10 cellular contexts compared by ENCODE assay signal in genomic region chr5:114055810-114056476, GRCh38.
DNase-seq lines count a peak whose midpoint lies in the region; ATAC-seq and TF ChIP-seq lines count a peak whose summit lies in the region.
"Had no signal": no experiment of that assay in that cellular context is flagged by ENCODE, and none has a peak within 500 bp of the region (broad histone marks: within the 10 kb centered on the region; RNA-seq: fewer than 3 reads in every experiment).

No MANE protein-coding gene starts in this region.

- no peaks in the 10 kb centered on the region for H3F3A ChIP-seq in GM23248 (ENCODE audit: insufficient read depth)

- no peaks in the 10 kb centered on the region for H4K20me1 ChIP-seq in GM23248 (ENCODE audit: insufficient read depth)

- peak overlapping the region; percentile 88 to 91 (median 89) for H3K4me3 Mint-ChIP-seq in brain
- H3K4me3 Mint-ChIP-seq: IgD-negative memory B cell had no signal

- H3K9me3 ChIP-seq in GM23248 (ENCODE audit: low read depth) (no peaks in the 10 kb centered on the region), iPS-18a (ENCODE audit: control insufficient read depth, low read depth, low read length) (no peaks in the 10 kb centered on the region), sigmoid colon (no peaks in the 10 kb centered on the region)

- no peaks in the 10 kb centered on the region for H3K9me3 Mint-ChIP-seq in brain
- H3K9me3 Mint-ChIP-seq: IgD-negative memory B cell had no signal

- H3K9me2 ChIP-seq in GM23248 (ENCODE audit: insufficient read depth) = no peaks in the 10 kb centered on the region

- no peaks in the 10 kb centered on the region for H3K36me3 ChIP-seq in GM23248 (ENCODE audit: low read depth)
- no peaks in the 10 kb centered on the region for H3K36me3 ChIP-seq in iPS-18a (ENCODE audit: control insufficient read depth, low read depth, low read length)
- H3K36me3 ChIP-seq in sigmoid colon = no peaks in the 10 kb centered on the region

- 0 out of 2 replicates have a peak overlapping the region, but pooled peaks have one; percentile 24 for H2AFZ ChIP-seq in GM23248

- H3K27ac Mint-ChIP-seq in brain = peak overlapping the region in 3 of 5 experiments; percentile 18 to 80 (median 56)
- H3K27ac Mint-ChIP-seq: IgD-negative memory B cell had no signal

- DNase-seq in GM23248 = no peak
- no peak for DNase-seq in sigmoid colon
- DNase-seq in islet precursor cell = no peak
- DNase-seq in effector CD4-positive, alpha-beta T cell = no peak
- DNase-seq: GF-D8 had no signal

- H3K9ac ChIP-seq in GM23248 (no peak overlapping the region), iPS-18a (ENCODE audit: low read length) (peak overlapping the region; percentile 50)

- TF ChIP-seq CTCF in brain (conservative IDR thresholded peaks at IDR 0.05) = no peak
- no peak for TF ChIP-seq CTCF in sigmoid colon (IDR thresholded peaks at IDR 0.05)

- peak overlapping the region; percentile 42; the same call in 1 of the 2 replicates for H3K4me3 ChIP-seq in GM23248
- H3K4me3 ChIP-seq in iPS-18a (ENCODE audit: low read length) = peak overlapping the region; percentile 76
- peak overlapping the region; percentile 28 to 56 (median 52) for H3K4me3 ChIP-seq in sigmoid colon

- intact Hi-C loops in sigmoid colon (cut with DNase I) = no loop called here

- H3K4me2 ChIP-seq in GM23248 (ENCODE audit: unreplicated experiment) = no peak overlapping the region

- H3K27ac ChIP-seq in GM23248 (no peak overlapping the region), iPS-18a (ENCODE audit: low read length) (no peak overlapping the region), sigmoid colon (peak overlapping the region; percentile 25 to 72 (median 64))

- H3K4me1 ChIP-seq in GM23248 (ENCODE audit: insufficient read depth) (no peaks in the 10 kb centered on the region), iPS-18a (ENCODE audit: control insufficient read depth, low read depth, low read length) (peaks cover 17% of the 10 kb centered on the region), sigmoid colon (peaks cover 0 to 43% (median 30%) of the 10 kb centered on the region in 4 donors)

- ATAC-seq in GM18909 (IDR thresholded peaks at IDR 0.05; ENCODE audit: poor library complexity, unreplicated experiment) = no peak
- ATAC-seq in HG02885 (IDR thresholded peaks at IDR 0.05; ENCODE audit: poor library complexity, unreplicated experiment) = no peak

- 10 to 11% methylated on average over 45 of the region's 45 CpGs for WGBS in GM23248 (ENCODE audit: low coverage in 1 of 2, low lambda C conversion rate in 2 of 2, missing lambda C conversion rate in 2 of 2), 2 experiments
- 4 to 8% methylated on average over 45 of the region's 45 CpGs for WGBS in sigmoid colon, 2 donors

- TF ChIP-seq EP300 in sigmoid colon (IDR thresholded peaks at IDR 0.05) = no peak

- in situ Hi-C loops in GM23248 (cut with MboI) = no loop called here

- H3K27me3 Mint-ChIP-seq in brain = peaks cover 26% of the 10 kb centered on the region

- TF ChIP-seq POLR2A in sigmoid colon (IDR thresholded peaks at IDR 0.05) = no peak

- no peaks in the 10 kb centered on the region for H3K36me3 Mint-ChIP-seq in brain

- H3K79me2 ChIP-seq in GM23248 (ENCODE audit: insufficient read depth) = no peaks in the 10 kb centered on the region

- peaks cover 32% of the 10 kb centered on the region for H3K27me3 ChIP-seq in GM23248 (replicated peaks; ENCODE audit: insufficient read depth)
- H3K27me3 ChIP-seq in iPS-18a (ENCODE audit: control insufficient read depth, insufficient read depth, low read length) = peaks cover 44% of the 10 kb centered on the region
- no peaks in the 10 kb centered on the region for H3K27me3 ChIP-seq in sigmoid colon

- peaks cover 24% of the 10 kb centered on the region for H3K4me1 Mint-ChIP-seq in brain
- H3K4me1 Mint-ChIP-seq: IgD-negative memory B cell had no signal

Comparison
In these comparisons a context has a peak if more than half of its experiments do, and no peak if none do; other contexts are left out.
1. H3K27ac ChIP-seq: peak in sigmoid colon (4 of 4); none in GM23248 (single experiment) and iPS-18a (single experiment).
2. Peak in every context shown above with its lines, with median percentiles within 50 percentile points of each other: H3K4me3 ChIP-seq.